ENCODE assay signal across 1 cellular context in the genomic region with DNA sequence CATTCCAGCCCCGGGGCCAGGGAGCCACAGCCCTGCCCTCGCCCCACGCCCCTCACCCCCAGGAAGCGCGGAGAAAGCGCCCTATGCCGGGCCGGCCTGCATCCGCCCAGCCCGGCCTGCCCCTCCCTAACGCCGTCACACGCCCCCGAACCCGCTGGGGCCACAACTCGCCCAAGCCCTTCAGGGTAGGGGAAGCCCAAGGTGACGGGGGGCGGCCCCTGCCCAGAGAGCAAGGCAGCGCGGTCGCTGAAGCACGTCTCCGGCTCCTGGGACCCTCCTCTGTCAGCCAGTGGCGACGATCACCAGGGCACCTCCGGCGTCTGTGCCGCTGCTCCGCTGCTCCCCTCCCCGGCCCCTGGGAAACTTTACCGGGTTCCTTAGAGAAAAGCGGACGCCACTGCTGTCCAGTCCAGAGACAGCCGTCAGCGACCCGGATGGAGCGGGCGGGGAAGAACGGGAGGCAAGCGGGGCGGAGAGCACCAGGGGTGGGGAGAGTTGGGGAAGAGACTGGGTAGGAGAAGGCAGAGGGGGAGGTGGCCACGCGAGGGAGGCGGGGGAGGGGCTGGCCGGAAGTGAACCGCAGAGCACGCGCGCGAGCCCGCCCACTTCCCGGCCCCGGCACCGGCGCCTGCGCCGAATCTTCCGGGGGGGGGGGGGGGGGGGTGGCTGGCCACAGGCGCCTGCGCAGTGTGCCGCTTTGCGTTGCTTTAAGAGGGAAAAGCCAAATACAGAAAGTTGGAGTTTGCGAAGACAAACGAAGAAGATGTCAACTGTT.
TF ChIP-seq lines count a peak whose summit lies in the region.

Gene HERC4 (minus strand): TSS at position 509 of the 775 bp plus-strand sequence. CDS start 2,175 bp downstream, outside the sequence.

TF ChIP-seq in K562, 482 proteins besides CTCF, POLR2A, EP300 and RAD21 (continued from another document and continues in another):
- no peak for TF ChIP-seq EWSR1 (IDR thresholded peaks at IDR 0.05; ENCODE audit: borderline replicate concordance, low read depth, partially characterized antibody)
- no peak for TF ChIP-seq TRIM28 (IDR thresholded peaks at IDR 0.05)
- no peak for TF ChIP-seq FOXA3 (CRISPR knock-in tag; conservative IDR thresholded peaks at IDR 0.05 in 1 of 2, IDR thresholded peaks at IDR 0.05 in 1 of 2)
- TF ChIP-seq E2F3 (CRISPR knock-in tag; IDR thresholded peaks at IDR 0.05), result no peak; the same call in 1 of the 2 replicates
- no peak for TF ChIP-seq MTA2 (IDR thresholded peaks at IDR 0.05; ENCODE audit: low read depth)
- no peak for TF ChIP-seq ZNF134 (CRISPR knock-in tag; conservative IDR thresholded peaks at IDR 0.05)
- TF ChIP-seq, protein P1, sequence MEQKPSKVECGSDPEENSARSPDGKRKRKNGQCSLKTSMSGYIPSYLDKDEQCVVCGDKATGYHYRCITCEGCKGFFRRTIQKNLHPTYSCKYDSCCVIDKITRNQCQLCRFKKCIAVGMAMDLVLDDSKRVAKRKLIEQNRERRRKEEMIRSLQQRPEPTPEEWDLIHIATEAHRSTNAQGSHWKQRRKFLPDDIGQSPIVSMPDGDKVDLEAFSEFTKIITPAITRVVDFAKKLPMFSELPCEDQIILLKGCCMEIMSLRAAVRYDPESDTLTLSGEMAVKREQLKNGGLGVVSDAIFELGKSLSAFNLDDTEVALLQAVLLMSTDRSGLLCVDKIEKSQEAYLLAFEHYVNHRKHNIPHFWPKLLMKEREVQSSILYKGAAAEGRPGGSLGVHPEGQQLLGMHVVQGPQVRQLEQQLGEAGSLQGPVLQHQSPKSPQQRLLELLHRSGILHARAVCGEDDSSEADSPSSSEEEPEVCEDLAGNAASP (IDR thresholded peaks at IDR 0.05), result no peak
- TF ChIP-seq MECOM (CRISPR knock-in tag; IDR thresholded peaks at IDR 0.05), result no peak
- TF ChIP-seq, protein P2, sequence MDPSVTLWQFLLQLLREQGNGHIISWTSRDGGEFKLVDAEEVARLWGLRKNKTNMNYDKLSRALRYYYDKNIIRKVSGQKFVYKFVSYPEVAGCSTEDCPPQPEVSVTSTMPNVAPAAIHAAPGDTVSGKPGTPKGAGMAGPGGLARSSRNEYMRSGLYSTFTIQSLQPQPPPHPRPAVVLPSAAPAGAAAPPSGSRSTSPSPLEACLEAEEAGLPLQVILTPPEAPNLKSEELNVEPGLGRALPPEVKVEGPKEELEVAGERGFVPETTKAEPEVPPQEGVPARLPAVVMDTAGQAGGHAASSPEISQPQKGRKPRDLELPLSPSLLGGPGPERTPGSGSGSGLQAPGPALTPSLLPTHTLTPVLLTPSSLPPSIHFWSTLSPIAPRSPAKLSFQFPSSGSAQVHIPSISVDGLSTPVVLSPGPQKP (CRISPR knock-in tag; IDR thresholded peaks at IDR 0.05), result no peak
- TF ChIP-seq, protein P3, sequence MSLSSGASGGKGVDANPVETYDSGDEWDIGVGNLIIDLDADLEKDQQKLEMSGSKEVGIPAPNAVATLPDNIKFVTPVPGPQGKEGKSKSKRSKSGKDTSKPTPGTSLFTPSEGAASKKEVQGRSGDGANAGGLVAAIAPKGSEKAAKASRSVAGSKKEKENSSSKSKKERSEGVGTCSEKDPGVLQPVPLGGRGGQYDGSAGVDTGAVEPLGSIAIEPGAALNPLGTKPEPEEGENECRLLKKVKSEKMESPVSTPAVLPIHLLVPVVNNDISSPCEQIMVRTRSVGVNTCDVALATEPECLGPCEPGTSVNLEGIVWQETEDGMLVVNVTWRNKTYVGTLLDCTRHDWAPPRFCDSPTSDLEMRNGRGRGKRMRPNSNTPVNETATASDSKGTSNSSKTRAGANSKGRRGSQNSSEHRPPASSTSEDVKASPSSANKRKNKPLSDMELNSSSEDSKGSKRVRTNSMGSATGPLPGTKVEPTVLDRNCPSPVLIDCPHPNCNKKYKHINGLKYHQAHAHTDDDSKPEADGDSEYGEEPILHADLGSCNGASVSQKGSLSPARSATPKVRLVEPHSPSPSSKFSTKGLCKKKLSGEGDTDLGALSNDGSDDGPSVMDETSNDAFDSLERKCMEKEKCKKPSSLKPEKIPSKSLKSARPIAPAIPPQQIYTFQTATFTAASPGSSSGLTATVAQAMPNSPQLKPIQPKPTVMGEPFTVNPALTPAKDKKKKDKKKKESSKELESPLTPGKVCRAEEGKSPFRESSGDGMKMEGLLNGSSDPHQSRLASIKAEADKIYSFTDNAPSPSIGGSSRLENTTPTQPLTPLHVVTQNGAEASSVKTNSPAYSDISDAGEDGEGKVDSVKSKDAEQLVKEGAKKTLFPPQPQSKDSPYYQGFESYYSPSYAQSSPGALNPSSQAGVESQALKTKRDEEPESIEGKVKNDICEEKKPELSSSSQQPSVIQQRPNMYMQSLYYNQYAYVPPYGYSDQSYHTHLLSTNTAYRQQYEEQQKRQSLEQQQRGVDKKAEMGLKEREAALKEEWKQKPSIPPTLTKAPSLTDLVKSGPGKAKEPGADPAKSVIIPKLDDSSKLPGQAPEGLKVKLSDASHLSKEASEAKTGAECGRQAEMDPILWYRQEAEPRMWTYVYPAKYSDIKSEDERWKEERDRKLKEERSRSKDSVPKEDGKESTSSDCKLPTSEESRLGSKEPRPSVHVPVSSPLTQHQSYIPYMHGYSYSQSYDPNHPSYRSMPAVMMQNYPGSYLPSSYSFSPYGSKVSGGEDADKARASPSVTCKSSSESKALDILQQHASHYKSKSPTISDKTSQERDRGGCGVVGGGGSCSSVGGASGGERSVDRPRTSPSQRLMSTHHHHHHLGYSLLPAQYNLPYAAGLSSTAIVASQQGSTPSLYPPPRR (CRISPR knock-in tag; IDR thresholded peaks at IDR 0.05; ENCODE audit: borderline replicate concordance), result peak; percentile 52; the same call in 1 of the 2 replicates
- TF ChIP-seq ESRRA (IDR thresholded peaks at IDR 0.05; ENCODE audit: borderline replicate concordance, low read depth), result no peak
- TF ChIP-seq RFX7 (CRISPR knock-in tag; IDR thresholded peaks at IDR 0.05), result no peak
- TF ChIP-seq HIVEP1 (CRISPR knock-in tag; IDR thresholded peaks at IDR 0.05), result no peak
- TF ChIP-seq, protein P4, sequence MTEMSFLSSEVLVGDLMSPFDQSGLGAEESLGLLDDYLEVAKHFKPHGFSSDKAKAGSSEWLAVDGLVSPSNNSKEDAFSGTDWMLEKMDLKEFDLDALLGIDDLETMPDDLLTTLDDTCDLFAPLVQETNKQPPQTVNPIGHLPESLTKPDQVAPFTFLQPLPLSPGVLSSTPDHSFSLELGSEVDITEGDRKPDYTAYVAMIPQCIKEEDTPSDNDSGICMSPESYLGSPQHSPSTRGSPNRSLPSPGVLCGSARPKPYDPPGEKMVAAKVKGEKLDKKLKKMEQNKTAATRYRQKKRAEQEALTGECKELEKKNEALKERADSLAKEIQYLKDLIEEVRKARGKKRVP (CRISPR knock-in tag; IDR thresholded peaks at IDR 0.05), result peak; percentile 10; the same call in 1 of the 2 replicates
- TF ChIP-seq POLR2AphosphoS5 (IDR thresholded peaks at IDR 0.05; ENCODE audit: control insufficient read depth, insufficient read depth, low read depth, low read length), result peak; percentile 81
- no peak for TF ChIP-seq SIRT6 (IDR thresholded peaks at IDR 0.05; ENCODE audit: low read depth, low read length)
- TF ChIP-seq REST (CRISPR knock-in tag; IDR thresholded peaks at IDR 0.05; ENCODE audit: low read depth), result peak; percentile 83; the same call in 1 of the 2 replicates
- no peak for TF ChIP-seq DIDO1 (tag; IDR thresholded peaks at IDR 0.05; ENCODE audit: low read depth)
- TF ChIP-seq, protein P5, sequence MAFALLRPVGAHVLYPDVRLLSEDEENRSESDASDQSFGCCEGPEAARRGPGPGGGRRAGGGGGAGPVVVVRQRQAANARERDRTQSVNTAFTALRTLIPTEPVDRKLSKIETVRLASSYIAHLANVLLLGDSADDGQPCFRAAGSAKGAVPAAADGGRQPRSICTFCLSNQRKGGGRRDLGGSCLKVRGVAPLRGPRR (CRISPR knock-in tag; IDR thresholded peaks at IDR 0.05), result no peak
- TF ChIP-seq ZFP36 (IDR thresholded peaks at IDR 0.05; ENCODE audit: low read depth, low read length, partially characterized antibody), result no peak
- TF ChIP-seq SP1 (CRISPR knock-in tag; IDR thresholded peaks at IDR 0.05), result peak; percentile 70
- TF ChIP-seq FIP1L1 (IDR thresholded peaks at IDR 0.05; ENCODE audit: low read depth, low read length, poor library complexity, severe bottlenecking), result peak; percentile 92
- TF ChIP-seq POLR2G (IDR thresholded peaks at IDR 0.05; ENCODE audit: low read depth, low read length), result peak; percentile 96
- TF ChIP-seq KHSRP (IDR thresholded peaks at IDR 0.05), result no peak
- TF ChIP-seq ZKSCAN1 (IDR thresholded peaks at IDR 0.05; ENCODE audit: low read depth, low read length), result peak; percentile 29; the same call in 1 of the 2 replicates
- no peak for TF ChIP-seq ZNF707 (CRISPR knock-in tag; conservative IDR thresholded peaks at IDR 0.05)
- TF ChIP-seq SP2 (IDR thresholded peaks at IDR 0.05; ENCODE audit: extremely low read depth, low read depth, low read length, poor library complexity, severe bottlenecking), result no peak
- TF ChIP-seq ZNF232 (CRISPR knock-in tag; IDR thresholded peaks at IDR 0.05), result 0 out of 2 replicates have a peak, but pooled peaks have one; percentile 72
- TF ChIP-seq DACH1 (IDR thresholded peaks at IDR 0.05; ENCODE audit: partially characterized antibody), result no peak
- TF ChIP-seq, protein P6, sequence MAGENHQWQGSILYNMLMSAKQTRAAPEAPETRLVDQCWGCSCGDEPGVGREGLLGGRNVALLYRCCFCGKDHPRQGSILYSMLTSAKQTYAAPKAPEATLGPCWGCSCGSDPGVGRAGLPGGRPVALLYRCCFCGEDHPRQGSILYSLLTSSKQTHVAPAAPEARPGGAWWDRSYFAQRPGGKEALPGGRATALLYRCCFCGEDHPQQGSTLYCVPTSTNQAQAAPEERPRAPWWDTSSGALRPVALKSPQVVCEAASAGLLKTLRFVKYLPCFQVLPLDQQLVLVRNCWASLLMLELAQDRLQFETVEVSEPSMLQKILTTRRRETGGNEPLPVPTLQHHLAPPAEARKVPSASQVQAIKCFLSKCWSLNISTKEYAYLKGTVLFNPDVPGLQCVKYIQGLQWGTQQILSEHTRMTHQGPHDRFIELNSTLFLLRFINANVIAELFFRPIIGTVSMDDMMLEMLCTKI (IDR thresholded peaks at IDR 0.05; ENCODE audit: partially characterized antibody), result no peak
- TF ChIP-seq ILK (tag; IDR thresholded peaks at IDR 0.05; ENCODE audit: borderline replicate concordance, low read depth), result no peak
- TF ChIP-seq ILF3 (IDR thresholded peaks at IDR 0.05; ENCODE audit: borderline replicate concordance), result no peak; the same call in 1 of the 2 replicates
- TF ChIP-seq HEY1 (CRISPR knock-in tag; IDR thresholded peaks at IDR 0.05; ENCODE audit: borderline replicate concordance), result no peak
- TF ChIP-seq NR1H2 (CRISPR knock-in tag; IDR thresholded peaks at IDR 0.05), result no peak
- no peak for TF ChIP-seq PHTF2 (CRISPR knock-in tag; IDR thresholded peaks at IDR 0.05)
- TF ChIP-seq NBN (IDR thresholded peaks at IDR 0.05; ENCODE audit: low read depth), result peak; percentile 57
- TF ChIP-seq, protein P7, sequence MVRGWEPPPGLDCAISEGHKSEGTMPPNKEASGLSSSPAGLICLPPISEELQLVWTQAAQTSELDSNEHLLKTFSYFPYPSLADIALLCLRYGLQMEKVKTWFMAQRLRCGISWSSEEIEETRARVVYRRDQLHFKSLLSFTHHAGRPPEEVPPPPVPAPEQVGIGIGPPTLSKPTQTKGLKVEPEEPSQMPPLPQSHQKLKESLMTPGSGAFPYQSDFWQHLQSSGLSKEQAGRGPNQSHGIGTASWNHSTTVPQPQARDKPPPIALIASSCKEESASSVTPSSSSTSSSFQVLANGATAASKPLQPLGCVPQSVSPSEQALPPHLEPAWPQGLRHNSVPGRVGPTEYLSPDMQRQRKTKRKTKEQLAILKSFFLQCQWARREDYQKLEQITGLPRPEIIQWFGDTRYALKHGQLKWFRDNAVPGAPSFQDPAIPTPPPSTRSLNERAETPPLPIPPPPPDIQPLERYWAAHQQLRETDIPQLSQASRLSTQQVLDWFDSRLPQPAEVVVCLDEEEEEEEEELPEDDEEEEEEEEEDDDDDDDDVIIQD (CRISPR knock-in tag; IDR thresholded peaks at IDR 0.05), result no peak
- TF ChIP-seq HBP1 (CRISPR knock-in tag; IDR thresholded peaks at IDR 0.05), result no peak
